23 cellular contexts compared by ENCODE assay signal in the genomic region with DNA sequence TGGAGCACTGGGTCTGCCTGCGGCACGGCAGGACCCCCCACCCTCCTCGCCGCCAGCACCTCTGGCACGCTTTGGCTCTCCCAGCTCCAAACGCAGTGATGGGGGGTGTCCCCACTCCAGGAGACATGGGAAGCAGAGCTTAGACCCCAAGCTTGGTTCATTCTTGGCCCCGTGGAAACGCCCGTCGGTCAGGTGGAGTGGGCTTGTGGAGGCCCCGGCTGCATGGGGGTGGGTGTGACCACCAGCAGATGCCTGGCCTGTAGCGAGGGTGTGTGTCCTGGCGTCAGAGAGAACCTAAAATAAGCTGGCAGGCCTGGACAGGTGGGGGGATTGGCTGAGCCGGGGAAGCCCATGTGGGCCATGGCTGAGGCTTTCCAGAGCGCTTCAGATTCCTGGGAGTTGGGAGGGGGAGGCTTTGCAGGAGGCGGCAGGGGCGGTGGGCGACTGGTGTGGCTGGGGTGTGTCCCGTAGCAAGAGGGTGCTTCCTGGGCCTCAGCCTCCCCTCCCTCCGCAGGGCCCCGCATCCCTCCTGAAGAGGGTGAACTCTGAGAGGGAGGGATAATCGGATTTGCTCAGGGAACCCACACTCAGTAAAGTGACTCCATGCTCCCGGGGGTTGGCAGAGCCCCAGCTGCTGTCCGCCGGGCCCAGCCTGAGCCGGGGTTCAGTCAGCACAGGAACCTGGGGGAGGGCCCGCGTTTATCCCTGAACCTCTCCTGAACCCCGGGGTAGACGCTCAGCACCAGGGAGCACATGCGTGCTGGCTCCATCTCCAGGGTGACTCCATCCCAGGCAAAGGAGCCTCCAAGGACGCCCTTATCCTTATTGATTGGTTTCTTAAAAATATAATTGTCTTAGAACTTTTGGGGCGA. TPM values are rescaled to one million over a fixed set of nuclear protein-coding genes. Genes with fewer than 3 reads are reported as not detected.
DNase-seq lines count a peak whose midpoint lies in the region; ATAC-seq and TF ChIP-seq lines count a peak whose summit lies in the region.
"Had no signal": no experiment of that assay in that cellular context is flagged by ENCODE, and none has a peak within 500 bp of the region (broad histone marks: within the 10 kb centered on the region; RNA-seq: fewer than 3 reads in every experiment).

No MANE protein-coding gene starts in this region.

- ATAC-seq in Panc1 (no peak), lower lobe of right lung (no peak), gastrocnemius medialis (no peak), GM19023 (IDR thresholded peaks at IDR 0.05; ENCODE audit: unreplicated experiment) (no peak)
- ATAC-seq: activated CD4-positive, CD25-positive, alpha-beta regulatory T cell treated with anti-CD3 and anti-CD28 coated beads, Interleukin-2, amount 50 U/mL, for 24 hours; activated CD8-positive, alpha-beta T cell treated with anti-CD3 and anti-CD28 coated beads for 36 hours; foreskin keratinocyte; K562; natural killer cell treated with Interleukin-12 subunit alpha and Interleukin-12 subunit beta and Interleukin-15 and Interleukin-18, amount 100 ng/mL, for 72 hours had no signal

- CTCF ChIA-PET in Panc1 (lab: Charles Lee), result no interaction called here

- no peaks in the 10 kb centered on the region for H3K9me3 ChIP-seq in Panc1 (ENCODE audit: control insufficient read depth, insufficient read depth, low read depth, low read length)
- H3K9me3 ChIP-seq in lower lobe of right lung, result no peaks in the 10 kb centered on the region
- no peaks in the 10 kb centered on the region for H3K9me3 ChIP-seq in gastrocnemius medialis

- DNase-seq in AG20443 (ENCODE audit: low spot score) (peak; percentile 38), Panc1 (ENCODE audit: low read depth, low spot score) (no peak), lower lobe of right lung (no peak), gastrocnemius medialis (no peak), NCI-H1105 treated with DMSO at 0.1 percent for 48 hours (lab: John Stamatoyannopoulos, UW) (no peak), GM19238 (ENCODE audit: insufficient read length, low spot score) (no peak), middle frontal gyrus (ENCODE audit: extremely low spot score, low spot score) (no peak)
- DNase-seq: activated CD8-positive, alpha-beta T cell treated with anti-CD3 and anti-CD28 coated beads for 36 hours; activated T-cell treated with anti-CD3 and anti-CD28 coated beads, Interleukin-2, amount 50 U/mL, for 1 hour; amniotic stem cell; CD4-positive, alpha-beta T cell; DMS53; foreskin keratinocyte; GF-D8; GOT3; NCI-H187; NCI-H446 had no signal

- H3K4me3 ChIP-seq in Panc1 (ENCODE audit: low read depth in 2 of 2, low read length in 2 of 2) (no peak overlapping the region), lower lobe of right lung (no peak overlapping the region), gastrocnemius medialis (peak overlapping the region in 1 of 4 donors; percentile 34)
- H3K4me3 ChIP-seq: K562 had no signal

- H3K27ac ChIP-seq in Panc1 (ENCODE audit: low read length) (0 out of 2 replicates have a peak overlapping the region, but pooled peaks have one; percentile 17), lower lobe of right lung (peak overlapping the region; percentile 36), gastrocnemius medialis (peak overlapping the region in 3 of 4 donors; percentile 53 to 72 (median 68))
- H3K27ac ChIP-seq: foreskin keratinocyte, RWPE1 had no signal

- POLR2A ChIA-PET in Panc1 (lab: Charles Lee), result interaction anchor here (0.6 kb wide), 1 partner anchor 14 kb away, joined by 11 read pairs; no protein-coding TSS in a partner anchor

- no TSS peak for BruUV-seq in Panc1 (replicated peaks; lab: Mats Ljungman, UMichigan)

- TF ChIP-seq POLR2A in gastrocnemius medialis (IDR thresholded peaks at IDR 0.05), result no peak

- intact Hi-C loops in Panc1 (cut with micrococcal nuclease; ENCODE audit: unreplicated experiment) (no loop called here), lower lobe of right lung (cut with DNase I) (no loop called here), gastrocnemius medialis (cut with DNase I; ENCODE audit: low total_unique reads) (no loop called here)

- in situ Hi-C loops in Panc1 (cut with HindIII; ENCODE audit: low pct_unique_long_range_greater_than_20kb, low sequenced_read_pairs), result no loop called here
- in situ Hi-C loops in gastrocnemius medialis (cut with MboI; ENCODE audit: low sequenced_read_pairs in 4 of 4), result no loop called here

- H3K27me3 ChIP-seq in Panc1 (ENCODE audit: control insufficient read depth, insufficient read depth, low read length) (no peaks in the 10 kb centered on the region), lower lobe of right lung (ENCODE audit: low read depth) (peaks cover 90% of the 10 kb centered on the region), gastrocnemius medialis (peaks cover 59 to 84% (median 78%) of the 10 kb centered on the region in 3 donors)

- H3K36me3 ChIP-seq in Panc1 (ENCODE audit: control insufficient read depth, insufficient read depth, low read length) (no peaks in the 10 kb centered on the region), lower lobe of right lung (no peaks in the 10 kb centered on the region), gastrocnemius medialis (no peaks in the 10 kb centered on the region)

- H3K4me1 ChIP-seq in Panc1 (ENCODE audit: control insufficient read depth, insufficient read depth, low read length) (peaks cover 58% of the 10 kb centered on the region), lower lobe of right lung (peaks cover 27% of the 10 kb centered on the region), gastrocnemius medialis (peaks cover 4 to 14% of the 10 kb centered on the region in 2 donors)
- H3K4me1 ChIP-seq: foreskin keratinocyte had no signal

- TF ChIP-seq CTCF in Panc1 (IDR thresholded peaks at IDR 0.05), result no peak
- TF ChIP-seq CTCF in lower lobe of right lung (IDR thresholded peaks at IDR 0.05), result no peak
- no peak for TF ChIP-seq CTCF in gastrocnemius medialis (IDR thresholded peaks at IDR 0.05 in 4 of 5, conservative IDR thresholded peaks at IDR 0.05 in 1 of 5)

RNA-seq across cellular contexts. Expression of a gene that starts 3.4 kb away (rescaled TPM):
- total RNA-seq in Panc1 (2021; ENCODE audit: unreplicated experiment) (31.1 TPM), lower lobe of right lung (8.4 TPM), gastrocnemius medialis (10 to 100 TPM in 1 of 4 donors, 1 to 10 TPM in 3; 3.7 to 12.8 (median 4.5) TPM)
- 40.3 TPM for polyA plus RNA-seq in Panc1 (2012; ENCODE audit: insufficient read length)
- total RNA-seq: bronchial epithelial cell, foreskin keratinocyte had no signal
- polyA plus RNA-seq: foreskin keratinocyte had no signal

Comparison
In these comparisons a context has a peak if more than half of its experiments do, and no peak if none do; other contexts are left out.
1. H3K27ac ChIP-seq: peak in every context shown above with its lines; median percentile 68 in gastrocnemius medialis; 36 in lower lobe of right lung; 17 in Panc1.